8 cellular contexts compared by ENCODE assay signal in genomic region chr4:46931981-46932380, GRCh38.
DNase-seq lines count a peak whose midpoint lies in the region; ATAC-seq and TF ChIP-seq lines count a peak whose summit lies in the region.

No MANE protein-coding gene starts in this region.

- no peak overlapping the region for H3K4me3 ChIP-seq in DOHH2 (ENCODE audit: low read length)

- peak; percentile 88 for ATAC-seq in GM19025 (IDR thresholded peaks at IDR 0.05; ENCODE audit: low read depth, unreplicated experiment)
- ATAC-seq in HG03354 (IDR thresholded peaks at IDR 0.05; ENCODE audit: poor library complexity, severe bottlenecking, unreplicated experiment) = peak; percentile 90
- ATAC-seq in HG03108 (IDR thresholded peaks at IDR 0.05; ENCODE audit: unreplicated experiment) = no peak

- H4K20me1 ChIP-seq in DOHH2 (ENCODE audit: control insufficient read depth, insufficient read depth, low read depth, low read length) = no peaks in the 10 kb centered on the region

- H3K36me3 ChIP-seq in DOHH2 (ENCODE audit: control insufficient read depth, low read length) = no peaks in the 10 kb centered on the region

- DNase-seq in SKM-1 treated with dmso at 0.1 percent for 144 hours (lab: John Stamatoyannopoulos, UW; ENCODE audit: unreplicated experiment) (peak; percentile 3), foreskin melanocyte (peak; percentile 48)
- peak; percentile 24 for DNase-seq in stimulated activated CD8-positive, alpha-beta memory T cell treated with anti-CD3 and anti-CD28 coated beads, Interleukin-4, amount 100 ng/mL, for 48 hours
- DNase-seq in activated effector memory CD4-positive, alpha-beta T cell treated with anti-CD3 and anti-CD28 coated beads, Interleukin-2, amount 50 U/mL, for 16 hours = no peak

- no peaks in the 10 kb centered on the region for H3F3A ChIP-seq in DOHH2 (ENCODE audit: control insufficient read depth, insufficient read depth)

- no peak overlapping the region for H3K4me2 ChIP-seq in DOHH2 (ENCODE audit: low read length)

- peak; percentile 64 for TF ChIP-seq CTCF in DOHH2 (IDR thresholded peaks at IDR 0.05; ENCODE audit: low read depth, low read length, poor library complexity, severe bottlenecking)

- no peaks in the 10 kb centered on the region for H3K9me2 ChIP-seq in DOHH2 (replicated peaks; ENCODE audit: control insufficient read depth, low read length)

- no peaks in the 10 kb centered on the region for H3K79me2 ChIP-seq in DOHH2 (ENCODE audit: control insufficient read depth, low read length)

- no peak overlapping the region for H3K27ac ChIP-seq in DOHH2 (ENCODE audit: low read depth, low read length)

- H3K9me3 ChIP-seq in DOHH2 (ENCODE audit: control insufficient read depth, insufficient read depth, low read length) = no peaks in the 10 kb centered on the region

- H3K27me3 ChIP-seq in DOHH2 (ENCODE audit: control insufficient read depth, low read length) = no peaks in the 10 kb centered on the region

- H3K4me1 ChIP-seq in DOHH2 (ENCODE audit: control insufficient read depth, low read length) = no peaks in the 10 kb centered on the region
